In genomic region chr5:174609116-174609515, GRCh38 we compare ENCODE assay signal across 18 cellular contexts.
A peak's percentile ranks its signal among the peaks of the same experiment; 100 is the strongest.
DNase-seq lines count a peak whose midpoint lies in the region; ATAC-seq and TF ChIP-seq lines count a peak whose summit lies in the region.
"Had no signal": no experiment of that assay in that cellular context is flagged by ENCODE, and none has a peak within 500 bp of the region (broad histone marks: within the 10 kb centered on the region; RNA-seq: fewer than 3 reads in every experiment).

No MANE protein-coding gene starts in this region.

- H3K27me3 ChIP-seq in GM23338 (ENCODE audit: insufficient read depth) = no peaks in the 10 kb centered on the region
- H3K27me3 ChIP-seq in RWPE2 (ENCODE audit: insufficient read depth, poor library complexity, severe bottlenecking) = no peaks in the 10 kb centered on the region
- no peaks in the 10 kb centered on the region for H3K27me3 ChIP-seq in foreskin keratinocyte
- H3K27me3 ChIP-seq: cardiac muscle cell, right lobe of liver had no signal

- H3K4me3 ChIP-seq in GM23338 (no peak overlapping the region), RWPE2 (ENCODE audit: severe bottlenecking) (no peak overlapping the region)
- H3K4me3 ChIP-seq: cardiac muscle cell, right lobe of liver had no signal

- H3K4me1 Mint-ChIP-seq in GM23338 = no peaks in the 10 kb centered on the region
- H3K4me1 Mint-ChIP-seq in stimulated activated effector memory CD8-positive, alpha-beta T cell treated with anti-CD3 and anti-CD28 coated beads, Interleukin-12 subunit alpha, Interleukin-12 subunit beta, amount 100 ng/mL, for 72 hours = no peaks in the 10 kb centered on the region
- peaks cover 0 to 5% of the 10 kb centered on the region in 2 donors for H3K4me1 Mint-ChIP-seq in immature natural killer cell

- no peaks in the 10 kb centered on the region for H3F3A ChIP-seq in GM23338 (replicated peaks; ENCODE audit: low read depth)

- H3K4me1 ChIP-seq in GM23338 (ENCODE audit: insufficient read depth) (no peaks in the 10 kb centered on the region), RWPE2 (ENCODE audit: insufficient read depth, poor library complexity, severe bottlenecking) (peaks cover 7% of the 10 kb centered on the region), foreskin keratinocyte (no peaks in the 10 kb centered on the region)
- H3K4me1 ChIP-seq: right lobe of liver had no signal

- H2AFZ ChIP-seq in GM23338 = peak overlapping the region; percentile 84

- no peaks in the 10 kb centered on the region for H3K36me3 Mint-ChIP-seq in GM23338 (ENCODE audit: low read depth)
- no peaks in the 10 kb centered on the region for H3K36me3 Mint-ChIP-seq in stimulated activated effector memory CD8-positive, alpha-beta T cell treated with anti-CD3 and anti-CD28 coated beads, Interleukin-12 subunit alpha, Interleukin-12 subunit beta, amount 100 ng/mL, for 72 hours
- H3K36me3 Mint-ChIP-seq in immature natural killer cell = no peaks in the 10 kb centered on the region
- H3K36me3 Mint-ChIP-seq: activated naive CD8-positive, alpha-beta T cell had no signal

- H3K9me3 Mint-ChIP-seq in GM23338 (peaks cover 2% of the 10 kb centered on the region), immature natural killer cell (peaks cover 0 to 2% (median 0%) of the 10 kb centered on the region in 6 donors)
- peaks cover 4% of the 10 kb centered on the region for H3K9me3 Mint-ChIP-seq in stimulated activated effector memory CD8-positive, alpha-beta T cell treated with anti-CD3 and anti-CD28 coated beads, Interleukin-12 subunit alpha, Interleukin-12 subunit beta, amount 100 ng/mL, for 72 hours
- H3K9me3 Mint-ChIP-seq: neural crest cell had no signal

- ATAC-seq in GM23338 (no peak), RWPE2 (ENCODE audit: low read depth) (peak; percentile 19), foreskin keratinocyte (peak; percentile 67), HG03520 (IDR thresholded peaks at IDR 0.05; ENCODE audit: unreplicated experiment) (no peak), GM18861 (IDR thresholded peaks at IDR 0.05; ENCODE audit: unreplicated experiment) (no peak)
- peak; percentile 24 for ATAC-seq in stimulated activated effector memory CD8-positive, alpha-beta T cell treated with anti-CD3 and anti-CD28 coated beads, Interleukin-12 subunit alpha, Interleukin-12 subunit beta, amount 100 ng/mL, for 72 hours

- H3K9me3 ChIP-seq in RWPE2 (ENCODE audit: severe bottlenecking) = no peaks in the 10 kb centered on the region
- H3K9me3 ChIP-seq: right lobe of liver had no signal

- no peaks in the 10 kb centered on the region for H3K79me2 ChIP-seq in GM23338 (replicated peaks; ENCODE audit: insufficient read depth)

- DNase-seq in GM23338 (ENCODE audit: low spot score) (no peak), RWPE2 (ENCODE audit: low spot score) (no peak), foreskin keratinocyte (no peak), nucleus accumbens (lab: John Stamatoyannopoulos, UW) (no peak), immature natural killer cell (no peak)
- no peak for DNase-seq in stimulated activated effector memory CD8-positive, alpha-beta T cell treated with anti-CD3 and anti-CD28 coated beads, Interleukin-12 subunit alpha, Interleukin-12 subunit beta, amount 100 ng/mL, for 72 hours (ENCODE audit: low spot score in 2 of 2)
- DNase-seq: activated CD4-positive, alpha-beta T cell treated with anti-CD3 and anti-CD28 coated beads, Interleukin-2, amount 50 U/mL, for 4 hours; activated T-cell treated with anti-CD3 and anti-CD28 coated beads, Interleukin-2, amount 50 U/mL, for 1 hour; Kasumi-1; mesendoderm; NCI-H1436; NCI-H774 had no signal

- H3K27me3 Mint-ChIP-seq in GM23338 (ENCODE audit: insufficient read depth, low read depth, poor library complexity) = peaks cover 7% of the 10 kb centered on the region
- H3K27me3 Mint-ChIP-seq in immature natural killer cell (ENCODE audit: low read depth in 3 of 3) = peaks cover 2 to 4% (median 2%) of the 10 kb centered on the region in 3 donors

- H3K4me2 ChIP-seq in GM23338 = no peak overlapping the region

- no peaks in the 10 kb centered on the region for H4K20me1 ChIP-seq in GM23338 (replicated peaks; ENCODE audit: insufficient read depth)

- H3K27ac ChIP-seq in GM23338 (ENCODE audit: low read depth) (no peak overlapping the region), RWPE2 (ENCODE audit: poor library complexity, severe bottlenecking) (peak overlapping the region; percentile 6), foreskin keratinocyte (no peak overlapping the region)
- H3K27ac ChIP-seq: right lobe of liver had no signal

- H3K36me3 ChIP-seq in GM23338 (ENCODE audit: insufficient read depth) (no peaks in the 10 kb centered on the region), RWPE2 (ENCODE audit: low read depth) (no peaks in the 10 kb centered on the region)
- H3K36me3 ChIP-seq: cardiac muscle cell, right lobe of liver had no signal

- H3K9me2 ChIP-seq in GM23338 (ENCODE audit: insufficient read depth) = 0 out of 2 replicates have a peak, but pooled peaks cover 3% of the 10 kb centered on the region

- TF ChIP-seq CTCF in GM23338 (conservative IDR thresholded peaks at IDR 0.05; ENCODE audit: low read depth in 2 of 2) (no peak), RWPE2 (IDR thresholded peaks at IDR 0.05; ENCODE audit: poor library complexity, severe bottlenecking) (no peak), foreskin keratinocyte (conservative IDR thresholded peaks at IDR 0.05) (no peak)

- no peak overlapping the region for H3K4me3 Mint-ChIP-seq in GM23338
- H3K4me3 Mint-ChIP-seq in stimulated activated effector memory CD8-positive, alpha-beta T cell treated with anti-CD3 and anti-CD28 coated beads, Interleukin-12 subunit alpha, Interleukin-12 subunit beta, amount 100 ng/mL, for 72 hours = no peak overlapping the region
- no peak overlapping the region for H3K4me3 Mint-ChIP-seq in immature natural killer cell
- H3K4me3 Mint-ChIP-seq: activated naive CD8-positive, alpha-beta T cell; neural crest cell had no signal

- H3K27ac Mint-ChIP-seq in GM23338 (no peak overlapping the region), immature natural killer cell (no peak overlapping the region)
- no peak overlapping the region for H3K27ac Mint-ChIP-seq in stimulated activated effector memory CD8-positive, alpha-beta T cell treated with anti-CD3 and anti-CD28 coated beads, Interleukin-12 subunit alpha, Interleukin-12 subunit beta, amount 100 ng/mL, for 72 hours
- H3K27ac Mint-ChIP-seq: activated naive CD8-positive, alpha-beta T cell had no signal

TF ChIP-seq in GM23338, 12 proteins besides CTCF, POLR2A, EP300 and RAD21:
- TF ChIP-seq EZH2phosphoT487 (IDR thresholded peaks at IDR 0.05; ENCODE audit: unreplicated experiment) (no peak), CREB1 (CRISPR knock-in tag; IDR thresholded peaks at IDR 0.05; ENCODE audit: low read depth) (no peak), POLR2AphosphoS5 (IDR thresholded peaks at IDR 0.05; ENCODE audit: low read depth) (no peak), JUNB (IDR thresholded peaks at IDR 0.05; ENCODE audit: unreplicated experiment) (no peak)
TF ChIP-seq in GM23338: peak in this region for 0.

Comparison
In these comparisons a context has a peak if more than half of its experiments do, and no peak if none do; other contexts are left out.
1. ATAC-seq: peak in RWPE2 (single experiment), foreskin keratinocyte (single experiment) and stimulated activated effector memory CD8-positive, alpha-beta T cell treated with anti-CD3 and anti-CD28 coated beads, Interleukin-12 subunit alpha, Interleukin-12 subunit beta, amount 100 ng/mL, for 72 hours (single experiment); none in GM23338 (single experiment), HG03520 (single experiment) and GM18861 (single experiment).